In genomic region chr16:65598626-65599025, GRCh38 we compare ENCODE assay signal across 20 cellular contexts.
DNase-seq lines count a peak whose midpoint lies in the region; ATAC-seq, FAIRE-seq and TF ChIP-seq lines count a peak whose summit lies in the region.
"Had no signal": no experiment of that assay in that cellular context is flagged by ENCODE, and none has a peak within 500 bp of the region (broad histone marks: within the 10 kb centered on the region; RNA-seq: fewer than 3 reads in every experiment).

No MANE protein-coding gene starts in this region.

- WGBS in mesodermal cell (ENCODE audit: insufficient coverage in 2 of 2), 2 experiments, result 49 to 86% methylated on average over 2 to 3 of the region's 3 CpGs

- FAIRE-seq in GM12892 (lab: Jason Lieb, UNC), result no peak
- FAIRE-seq: D721Med, G401.6 had no signal

- no peak overlapping the region for H3K4me3 ChIP-seq in mesodermal cell (ENCODE audit: extremely low read depth, insufficient read depth, low read length, poor library complexity, severe bottlenecking)
- H3K4me3 ChIP-seq: GM23338, PC-9 had no signal

- peak overlapping the region; percentile 76 for H3K27ac ChIP-seq in mesodermal cell (ENCODE audit: low read depth, low read length, severe bottlenecking)
- H3K27ac ChIP-seq: PC-9 had no signal

- no peaks in the 10 kb centered on the region for H3K36me3 ChIP-seq in mesodermal cell (ENCODE audit: control insufficient read depth, insufficient read depth, low read length)

- no peaks in the 10 kb centered on the region for H3K9me3 ChIP-seq in mesodermal cell (ENCODE audit: control insufficient read depth, low read length)

- peak; percentile 62 for ATAC-seq in sciatic nerve
- ATAC-seq: GM23338 had no signal

- intact Hi-C loops in sciatic nerve (cut with DNase I), result no loop called here

- H3K4me1 ChIP-seq in mesodermal cell (ENCODE audit: control insufficient read depth, insufficient read depth, low read length, poor library complexity, severe bottlenecking), result no peaks in the 10 kb centered on the region

- DNase-seq in RPMI7951 (ENCODE audit: low read depth) (peak; percentile 82), astrocyte of the hippocampus (ENCODE audit: low read depth, low spot score) (peak; percentile 63), sciatic nerve (ENCODE audit: low spot score) (no peak), NOMO-1 (lab: John Stamatoyannopoulos, UW; ENCODE audit: unreplicated experiment in 2 of 2) (no peak), GM12892 (ENCODE audit: insufficient read length) (no peak), NCI-H2107 (lab: John Stamatoyannopoulos, UW) (no peak)
- DNase-seq: C1 segment of cervical spinal cord; CD8-positive, alpha-beta memory T cell; DMS79; HCEC 1CT; Karpas-422; MM.1S; NCI-H1092; NCI-H2081 treated with DMSO at 0.1 percent for 48 hours; PC-9; SW 1271 had no signal

- TF ChIP-seq POLR2A in GM12892 (IDR thresholded peaks at IDR 0.05; ENCODE audit: low read depth, low read length), result no peak

Comparison
In these comparisons a context has a peak if more than half of its experiments do, and no peak if none do; other contexts are left out.
1. DNase-seq: peak in RPMI7951 (single experiment) and astrocyte of the hippocampus (single experiment); none in sciatic nerve (single experiment), NOMO-1 (0 of 2), GM12892 (single experiment) and NCI-H2107 (single experiment).